1 cellular context compared by ENCODE assay signal in the genomic region with DNA sequence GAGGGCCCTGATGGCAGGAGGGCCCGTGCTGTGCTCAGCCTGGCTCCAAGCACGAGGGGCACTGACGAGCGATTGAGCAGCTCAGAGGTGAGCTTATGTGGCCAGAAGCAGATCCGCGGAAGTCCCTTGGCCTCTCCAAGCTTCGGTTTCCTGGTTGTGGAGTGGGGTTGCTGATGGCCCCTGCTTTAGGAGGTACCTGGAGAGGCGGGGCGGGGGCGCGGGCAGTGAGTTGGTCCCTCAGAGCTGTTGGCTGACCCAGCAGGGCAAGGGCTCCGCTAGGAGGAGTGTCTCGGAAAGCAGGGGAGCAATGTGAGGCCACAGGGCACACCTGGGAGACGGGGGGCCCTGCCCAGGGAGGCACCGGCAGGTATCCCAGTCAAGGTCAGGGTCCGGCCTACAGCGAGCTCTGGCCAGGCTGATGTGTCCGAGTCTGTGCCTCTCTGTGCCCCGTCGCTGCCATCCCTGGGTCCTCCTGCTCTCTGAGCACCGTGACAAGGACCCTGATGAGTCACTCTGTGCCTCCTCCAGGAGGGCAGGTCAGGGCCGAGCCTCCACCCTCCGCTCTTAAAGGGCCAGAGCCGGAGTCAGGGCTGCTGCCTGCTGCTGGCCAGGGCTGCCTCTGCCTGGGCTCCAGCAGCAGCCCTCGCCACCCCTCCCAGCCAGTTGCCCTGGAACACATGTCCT.
A peak's percentile ranks its signal among the peaks of the same experiment; 100 is the strongest.
TF ChIP-seq lines count a peak whose summit lies in the region.

No MANE protein-coding gene starts in this region.

TF ChIP-seq in K562, 482 proteins besides CTCF, POLR2A, EP300 and RAD21 (continued from another document):
- TF ChIP-seq, protein P1, sequence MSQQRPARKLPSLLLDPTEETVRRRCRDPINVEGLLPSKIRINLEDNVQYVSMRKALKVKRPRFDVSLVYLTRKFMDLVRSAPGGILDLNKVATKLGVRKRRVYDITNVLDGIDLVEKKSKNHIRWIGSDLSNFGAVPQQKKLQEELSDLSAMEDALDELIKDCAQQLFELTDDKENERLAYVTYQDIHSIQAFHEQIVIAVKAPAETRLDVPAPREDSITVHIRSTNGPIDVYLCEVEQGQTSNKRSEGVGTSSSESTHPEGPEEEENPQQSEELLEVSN (IDR thresholded peaks at IDR 0.05; ENCODE audit: borderline replicate concordance in 1 of 2, extremely low read depth in 1 of 2, insufficient read depth in 1 of 2, insufficient read length in 1 of 2, low read depth in 1 of 2, low read length in 1 of 2, poor library complexity in 1 of 2, severe bottlenecking in 1 of 2): peak; percentile 16 to 20
- TF ChIP-seq TEAD1 (CRISPR knock-in tag; IDR thresholded peaks at IDR 0.05): 0 out of 4 replicates have a peak, but pooled peaks of 1 of the 2 experiments have one; percentile 15
- TF ChIP-seq ZNF584 (CRISPR knock-in tag; IDR thresholded peaks at IDR 0.05; ENCODE audit: low read depth): no peak
- TF ChIP-seq ZFP36 (IDR thresholded peaks at IDR 0.05; ENCODE audit: low read depth, low read length, partially characterized antibody): peak; percentile 84
- TF ChIP-seq, protein P2, sequence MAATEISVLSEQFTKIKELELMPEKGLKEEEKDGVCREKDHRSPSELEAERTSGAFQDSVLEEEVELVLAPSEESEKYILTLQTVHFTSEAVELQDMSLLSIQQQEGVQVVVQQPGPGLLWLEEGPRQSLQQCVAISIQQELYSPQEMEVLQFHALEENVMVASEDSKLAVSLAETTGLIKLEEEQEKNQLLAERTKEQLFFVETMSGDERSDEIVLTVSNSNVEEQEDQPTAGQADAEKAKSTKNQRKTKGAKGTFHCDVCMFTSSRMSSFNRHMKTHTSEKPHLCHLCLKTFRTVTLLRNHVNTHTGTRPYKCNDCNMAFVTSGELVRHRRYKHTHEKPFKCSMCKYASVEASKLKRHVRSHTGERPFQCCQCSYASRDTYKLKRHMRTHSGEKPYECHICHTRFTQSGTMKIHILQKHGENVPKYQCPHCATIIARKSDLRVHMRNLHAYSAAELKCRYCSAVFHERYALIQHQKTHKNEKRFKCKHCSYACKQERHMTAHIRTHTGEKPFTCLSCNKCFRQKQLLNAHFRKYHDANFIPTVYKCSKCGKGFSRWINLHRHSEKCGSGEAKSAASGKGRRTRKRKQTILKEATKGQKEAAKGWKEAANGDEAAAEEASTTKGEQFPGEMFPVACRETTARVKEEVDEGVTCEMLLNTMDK (IDR thresholded peaks at IDR 0.05; ENCODE audit: borderline replicate concordance, insufficient read depth, low read depth, low read length, poor library complexity, severe bottlenecking): no peak
- no peak for TF ChIP-seq ELF1 (tag; IDR thresholded peaks at IDR 0.05)
- peak; percentile 37; the same call in 1 of the 2 replicates for TF ChIP-seq PHF8 (IDR thresholded peaks at IDR 0.05; ENCODE audit: borderline replicate concordance, low read length)
- peak; percentile 86 for TF ChIP-seq JUN (IDR thresholded peaks at IDR 0.05; ENCODE audit: borderline replicate concordance, low read depth, low read length)
- no peak for TF ChIP-seq JUN (CRISPR knock-in tag; IDR thresholded peaks at IDR 0.05; ENCODE audit: borderline replicate concordance)
- TF ChIP-seq MBD2 (IDR thresholded peaks at IDR 0.05; ENCODE audit: borderline replicate concordance, low read depth): 0 out of 2 replicates have a peak, but pooled peaks have one; percentile 14
- TF ChIP-seq RBFOX2 (IDR thresholded peaks at IDR 0.05; ENCODE audit: low read depth, low read length): peak; percentile 68
